27 cellular contexts compared by ENCODE assay signal in the genomic region with DNA sequence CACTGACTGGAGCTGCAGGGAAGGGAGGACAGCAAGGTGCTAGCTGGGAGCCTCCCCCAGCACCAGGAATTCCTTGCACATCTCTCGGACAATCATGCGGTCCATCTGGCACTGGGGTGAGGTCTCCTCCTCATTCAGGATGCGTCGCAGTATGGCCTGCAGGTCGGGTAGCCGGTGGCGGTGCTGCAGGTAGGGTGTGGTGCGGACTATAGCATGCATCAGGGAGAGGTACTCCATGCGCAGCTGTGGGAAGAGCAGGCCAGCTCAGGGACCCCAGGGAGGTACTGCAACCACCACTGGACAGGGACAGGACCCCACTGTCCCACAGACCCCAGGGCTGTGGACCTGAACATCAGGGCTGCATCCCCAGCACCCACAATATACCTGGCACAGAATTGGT. TPM values are rescaled to one million over a fixed set of nuclear protein-coding genes. Genes with fewer than 3 reads are reported as not detected.
DNase-seq lines count a peak whose midpoint lies in the region; ATAC-seq, FAIRE-seq and TF ChIP-seq lines count a peak whose summit lies in the region.
"Had no signal": no experiment of that assay in that cellular context is flagged by ENCODE, and none has a peak within 500 bp of the region (broad histone marks: within the 10 kb centered on the region; RNA-seq: fewer than 3 reads in every experiment).

No MANE protein-coding gene starts in this region.

- no peak overlapping the region for H3K4me2 ChIP-seq in HepG2 (ENCODE audit: low read depth, low read length)
- H3K4me2 ChIP-seq: A549 had no signal

- H3K27me3 Mint-ChIP-seq in natural killer cell treated with Interleukin-12 subunit alpha and Interleukin-12 subunit beta and Interleukin-15 and Interleukin-18, amount 100 ng/mL, for 72 hours: no peaks in the 10 kb centered on the region
- no peaks in the 10 kb centered on the region for H3K27me3 Mint-ChIP-seq in natural killer cell (ENCODE audit: low read depth in 2 of 2)
- no peaks in the 10 kb centered on the region for H3K27me3 Mint-ChIP-seq in activated T-helper 17 cell treated with anti-CD3 and anti-CD28 coated beads, Interleukin-2, amount 50 U/mL, for 72 hours
- H3K27me3 Mint-ChIP-seq: CD4-positive, alpha-beta memory T cell had no signal

- DNase-seq in natural killer cell treated with Interleukin-12 subunit alpha and Interleukin-12 subunit beta and Interleukin-15 and Interleukin-18, amount 100 ng/mL, for 72 hours (ENCODE audit: low spot score): no peak
- no peak for DNase-seq in natural killer cell
- no peak for DNase-seq in HepG2 (ENCODE audit: low spot score)
- DNase-seq in stimulated activated effector memory CD8-positive, alpha-beta T cell treated with anti-CD3 and anti-CD28 coated beads, Interleukin-12 subunit alpha, Interleukin-12 subunit beta, amount 100 ng/mL, for 72 hours (ENCODE audit: low spot score in 2 of 2): no peak
- DNase-seq in activated CD4-positive, alpha-beta T cell treated with anti-CD3 and anti-CD28 coated beads, Interleukin-2, amount 50 U/mL, for 4 hours: no peak
- DNase-seq in dermis blood vessel endothelial cell: no peak
- DNase-seq: 8988T; ACHN; C1 segment of cervical spinal cord; Calu3; CD4-positive, alpha-beta memory T cell; COR-L47; DMS53; DMS79 treated with DMSO at 0.1 percent for 48 hours; GF-D8; GOT3; HFFc6 had no signal

- intact Hi-C loops in natural killer cell (cut with micrococcal nuclease): no loop called here
- intact Hi-C loops in HepG2 (cut with micrococcal nuclease; ENCODE audit: unreplicated experiment): no loop called here

- no peak for TF ChIP-seq POLR2A in HepG2 (IDR thresholded peaks at IDR 0.05; ENCODE audit: insufficient read depth in 1 of 2, low read depth in 2 of 2, low read length in 2 of 2)

- ATAC-seq in natural killer cell treated with Interleukin-12 subunit alpha and Interleukin-12 subunit beta and Interleukin-15 and Interleukin-18, amount 100 ng/mL, for 72 hours: peak; percentile 12 to 15
- ATAC-seq in natural killer cell (no peak), HepG2 (0 out of 3 replicates have a peak, but pooled peaks have one; percentile 17), HG03108 (IDR thresholded peaks at IDR 0.05; ENCODE audit: unreplicated experiment) (no peak)
- ATAC-seq in activated T-helper 17 cell treated with anti-CD3 and anti-CD28 coated beads, Interleukin-2, amount 50 U/mL, for 72 hours (replicated peaks): peak; percentile 13
- ATAC-seq in stimulated activated effector memory CD8-positive, alpha-beta T cell treated with anti-CD3 and anti-CD28 coated beads, Interleukin-12 subunit alpha, Interleukin-12 subunit beta, amount 100 ng/mL, for 72 hours: peak; percentile 8

- BruUV-seq in HepG2 (replicated peaks; lab: Mats Ljungman, UMichigan): no TSS peak

- CTCF ChIA-PET in HepG2 (lab: Yijun Ruan, JAX; ENCODE audit: low intra/inter-chr PET ratio, low total read pairs): no interaction called here

- no peak overlapping the region for H3K4me3 Mint-ChIP-seq in natural killer cell treated with Interleukin-12 subunit alpha and Interleukin-12 subunit beta and Interleukin-15 and Interleukin-18, amount 100 ng/mL, for 72 hours
- H3K4me3 Mint-ChIP-seq in natural killer cell: no peak overlapping the region
- H3K4me3 Mint-ChIP-seq in activated T-helper 17 cell treated with anti-CD3 and anti-CD28 coated beads, Interleukin-2, amount 50 U/mL, for 72 hours: no peak overlapping the region
- H3K4me3 Mint-ChIP-seq in stimulated activated effector memory CD8-positive, alpha-beta T cell treated with anti-CD3 and anti-CD28 coated beads, Interleukin-12 subunit alpha, Interleukin-12 subunit beta, amount 100 ng/mL, for 72 hours: no peak overlapping the region
- H3K4me3 Mint-ChIP-seq: CD4-positive, alpha-beta memory T cell; HFFc6 had no signal

- TF ChIP-seq EP300 in HepG2 (IDR thresholded peaks at IDR 0.05; ENCODE audit: low read depth in 2 of 2, low read length in 2 of 2) (no peak), HepG2 (CRISPR knock-in tag; IDR thresholded peaks at IDR 0.05; ENCODE audit: borderline replicate concordance) (no peak)

- no peak overlapping the region for H3K4me3 ChIP-seq in HepG2 (replicated peaks in 1 of 3; ENCODE audit: insufficient read depth in 1 of 3, low read depth in 2 of 3, low read length in 3 of 3)
- H3K4me3 ChIP-seq: A549, HAP-1 had no signal

- TF ChIP-seq CTCF in natural killer cell (IDR thresholded peaks at IDR 0.05) (no peak), HepG2 (CRISPR knock-in tag; IDR thresholded peaks at IDR 0.05) (no peak)

- H2AFZ ChIP-seq in HepG2 (ENCODE audit: low read length): no peak overlapping the region

- H3K4me1 ChIP-seq in HepG2 (ENCODE audit: insufficient read depth, low read length): no peaks in the 10 kb centered on the region
- H3K4me1 ChIP-seq: A549, HAP-1 had no signal

- H3K27ac Mint-ChIP-seq in natural killer cell treated with Interleukin-12 subunit alpha and Interleukin-12 subunit beta and Interleukin-15 and Interleukin-18, amount 100 ng/mL, for 72 hours: no peak overlapping the region
- H3K27ac Mint-ChIP-seq in natural killer cell: no peak overlapping the region
- H3K27ac Mint-ChIP-seq in activated T-helper 17 cell treated with anti-CD3 and anti-CD28 coated beads, Interleukin-2, amount 50 U/mL, for 72 hours: no peak overlapping the region
- H3K27ac Mint-ChIP-seq in stimulated activated effector memory CD8-positive, alpha-beta T cell treated with anti-CD3 and anti-CD28 coated beads, Interleukin-12 subunit alpha, Interleukin-12 subunit beta, amount 100 ng/mL, for 72 hours: no peak overlapping the region
- H3K27ac Mint-ChIP-seq: HFFc6 had no signal

- FAIRE-seq in HepG2 (lab: Jason Lieb, UNC): no peak
- FAIRE-seq: A549, GM12891, GM18507, H54 had no signal

- no peak overlapping the region for H3K27ac ChIP-seq in HepG2 (ENCODE audit: extremely low read length, insufficient read depth, low read length)
- H3K27ac ChIP-seq: A549 had no signal

- H3K4me1 Mint-ChIP-seq in natural killer cell treated with Interleukin-12 subunit alpha and Interleukin-12 subunit beta and Interleukin-15 and Interleukin-18, amount 100 ng/mL, for 72 hours (ENCODE audit: low read depth in 2 of 2): no peaks in the 10 kb centered on the region
- H3K4me1 Mint-ChIP-seq in natural killer cell: no peaks in the 10 kb centered on the region
- H3K4me1 Mint-ChIP-seq in activated T-helper 17 cell treated with anti-CD3 and anti-CD28 coated beads, Interleukin-2, amount 50 U/mL, for 72 hours: peaks cover 15% of the 10 kb centered on the region
- H3K4me1 Mint-ChIP-seq in stimulated activated effector memory CD8-positive, alpha-beta T cell treated with anti-CD3 and anti-CD28 coated beads, Interleukin-12 subunit alpha, Interleukin-12 subunit beta, amount 100 ng/mL, for 72 hours: no peaks in the 10 kb centered on the region

- no peaks in the 10 kb centered on the region for H3K79me2 ChIP-seq in HepG2 (ENCODE audit: insufficient read depth, low read length)

- POLR2A ChIA-PET in HepG2 (lab: Yijun Ruan, JAX): interaction anchor here (1.0 kb wide), 1 partner anchor 65 kb away, joined by 3 read pairs; no protein-coding TSS in a partner anchor

- H4K20me1 ChIP-seq in HepG2 (ENCODE audit: insufficient read depth, low read length): no peaks in the 10 kb centered on the region

- peaks cover 23 to 38% of the 10 kb centered on the region in 2 experiments; a peak in 4 of 5 replicates for H3K36me3 ChIP-seq in HepG2 (replicated peaks in 1 of 2; ENCODE audit: control insufficient read depth in 1 of 2, insufficient read depth in 2 of 2, low read length in 2 of 2)

- no peaks in the 10 kb centered on the region for H3K27me3 ChIP-seq in HepG2 (ENCODE audit: control insufficient read depth in 1 of 2, insufficient read depth in 2 of 2, low read length in 2 of 2)

- no peaks in the 10 kb centered on the region for H3K36me3 Mint-ChIP-seq in natural killer cell treated with Interleukin-12 subunit alpha and Interleukin-12 subunit beta and Interleukin-15 and Interleukin-18, amount 100 ng/mL, for 72 hours
- H3K36me3 Mint-ChIP-seq in natural killer cell: no peaks in the 10 kb centered on the region
- H3K36me3 Mint-ChIP-seq in activated T-helper 17 cell treated with anti-CD3 and anti-CD28 coated beads, Interleukin-2, amount 50 U/mL, for 72 hours (ENCODE audit: low read depth): peaks cover 79% of the 10 kb centered on the region
- peaks cover 61% of the 10 kb centered on the region for H3K36me3 Mint-ChIP-seq in stimulated activated effector memory CD8-positive, alpha-beta T cell treated with anti-CD3 and anti-CD28 coated beads, Interleukin-12 subunit alpha, Interleukin-12 subunit beta, amount 100 ng/mL, for 72 hours

- no peak for TF ChIP-seq RAD21 in HepG2 (CRISPR knock-in tag; IDR thresholded peaks at IDR 0.05)

- in situ Hi-C loops in HepG2 (cut with HindIII; ENCODE audit: extremely low pct_ligation_motif_present, low pct_unique_long_range_greater_than_20kb): no loop called here

- no peaks in the 10 kb centered on the region for H3K9me3 Mint-ChIP-seq in natural killer cell treated with Interleukin-12 subunit alpha and Interleukin-12 subunit beta and Interleukin-15 and Interleukin-18, amount 100 ng/mL, for 72 hours
- no peaks in the 10 kb centered on the region for H3K9me3 Mint-ChIP-seq in natural killer cell
- no peaks in the 10 kb centered on the region for H3K9me3 Mint-ChIP-seq in activated T-helper 17 cell treated with anti-CD3 and anti-CD28 coated beads, Interleukin-2, amount 50 U/mL, for 72 hours
- no peaks in the 10 kb centered on the region for H3K9me3 Mint-ChIP-seq in stimulated activated effector memory CD8-positive, alpha-beta T cell treated with anti-CD3 and anti-CD28 coated beads, Interleukin-12 subunit alpha, Interleukin-12 subunit beta, amount 100 ng/mL, for 72 hours
- H3K9me3 Mint-ChIP-seq: CD4-positive, alpha-beta memory T cell; HFFc6 had no signal

- WGBS in HepG2 (ENCODE audit: low lambda C conversion rate): 95% methylated on average over 9 of the region's 9 CpGs

- H3K9me3 ChIP-seq in HepG2 (ENCODE audit: low read length): no peaks in the 10 kb centered on the region
- H3K9me3 ChIP-seq: A549, HAP-1 had no signal

- H3K9ac ChIP-seq in HepG2 (ENCODE audit: insufficient read depth, low read depth, low read length): no peak overlapping the region

RNA-seq across cellular contexts. Expression of a gene that starts 11.2 kb away (rescaled TPM):
- total RNA-seq in natural killer cell treated with Interleukin-12 subunit alpha and Interleukin-12 subunit beta and Interleukin-15 and Interleukin-18, amount 100 ng/mL, for 72 hours: 10 to 100 TPM; 22.7 to 37.0 TPM
- 10 to 100 TPM; 12.2 to 14.1 (median 12.8) TPM for total RNA-seq in natural killer cell
- total RNA-seq in activated T-helper 17 cell treated with anti-CD3 and anti-CD28 coated beads, Interleukin-2, amount 50 U/mL, for 72 hours: 100 to 1,000 TPM in 1 of 2 donors, 10 to 100 TPM in 1; 58.0 to 110 TPM
- 13.5 and 14.3 TPM in 2 replicates for total RNA-seq in HepG2 (2016; rRNA removed; fragmentation: Illumina TruSeq; extraction: Trizol)
- total RNA-seq in HepG2 (2016; cell fraction: cytosol; rRNA removed; fragmentation: Illumina TruSeq; extraction: Trizol; ENCODE audit: low read depth): 4.8 and 5.0 TPM in 2 replicates
- 13.6 and 14.6 TPM in 2 replicates for total RNA-seq in HepG2 (2016; cell fraction: insoluble cytoplasmic fraction; rRNA removed; fragmentation: Illumina TruSeq; extraction: Trizol)
- 10.8 and 12.0 TPM in 2 replicates for total RNA-seq in HepG2 (2016; cell fraction: membrane; rRNA removed; fragmentation: Illumina TruSeq; extraction: Trizol)
- 12.7 and 17.2 TPM in 2 replicates for total RNA-seq in HepG2 (2016; cell fraction: nucleus; rRNA removed; fragmentation: Illumina TruSeq; extraction: Trizol)
- polyA plus RNA-seq in HepG2 (2011; rRNA removed): 35.2 and 44.2 TPM in 2 replicates
- polyA plus RNA-seq in HepG2 (2011; cell fraction: cytosol; rRNA removed): 25.4 and 38.7 TPM in 2 replicates
- polyA plus RNA-seq in HepG2 (2011; cell fraction: nucleus; rRNA removed): 79.3 and 90.0 TPM in 2 replicates
- polyA plus RNA-seq in HepG2 (2012): 14.1 and 18.5 TPM in 2 replicates
- polyA plus RNA-seq in HepG2 (2016; cell fraction: cytosol; fragmentation: Illumina TruSeq; extraction: Trizol; ENCODE audit: low read depth): 6.3 and 6.6 TPM in 2 replicates
- polyA plus RNA-seq in HepG2 (2016; cell fraction: insoluble cytoplasmic fraction; fragmentation: Illumina TruSeq; extraction: Trizol; ENCODE audit: low read depth): 15.7 and 21.1 TPM in 2 replicates
- polyA plus RNA-seq in HepG2 (2016; cell fraction: membrane; fragmentation: Illumina TruSeq; extraction: Trizol; ENCODE audit: low read depth): 10.6 and 11.9 TPM in 2 replicates
- 26.0 and 26.3 TPM in 2 replicates for polyA plus RNA-seq in HepG2 (2016; cell fraction: nucleus; fragmentation: Illumina TruSeq; extraction: Trizol; ENCODE audit: insufficient read depth, low read depth)
- polyA minus RNA-seq in HepG2 (2011; rRNA and poly(A)+ RNA removed; ENCODE audit: low replicate concordance): 68.5 and 115 TPM in 2 replicates
- 20.6 and 27.4 TPM in 2 replicates for polyA minus RNA-seq in HepG2 (2011; cell fraction: cytosol; rRNA and poly(A)+ RNA removed)
- 27.7 and 30.7 TPM in 2 replicates for polyA minus RNA-seq in HepG2 (2011; cell fraction: nucleus; rRNA and poly(A)+ RNA removed)
- total RNA-seq in dermis blood vessel endothelial cell: 6.3 and 8.9 TPM in 2 replicates

RNA-seq across cellular contexts. Expression of a gene that starts 11.8 kb away (rescaled TPM):
- total RNA-seq in natural killer cell treated with Interleukin-12 subunit alpha and Interleukin-12 subunit beta and Interleukin-15 and Interleukin-18, amount 100 ng/mL, for 72 hours: 10 to 100 TPM in 1 of 2 donors, 1 to 10 TPM in 1; 4.4 to 20.1 TPM
- total RNA-seq in natural killer cell: 1 to 10 TPM; 2.0 to 3.4 (median 2.6) TPM
- total RNA-seq in activated T-helper 17 cell treated with anti-CD3 and anti-CD28 coated beads, Interleukin-2, amount 50 U/mL, for 72 hours: 10 to 100 TPM; 20.3 to 27.1 TPM
- total RNA-seq in HepG2 (2016; rRNA removed; fragmentation: Illumina TruSeq; extraction: Trizol): 3.2 and 5.4 TPM in 2 replicates
- 0.35 and 0.51 TPM in 2 replicates for total RNA-seq in HepG2 (2016; cell fraction: cytosol; rRNA removed; fragmentation: Illumina TruSeq; extraction: Trizol; ENCODE audit: low read depth)
- 2.7 and 5.4 TPM in 2 replicates for total RNA-seq in HepG2 (2016; cell fraction: insoluble cytoplasmic fraction; rRNA removed; fragmentation: Illumina TruSeq; extraction: Trizol)
- 1.1 and 1.2 TPM in 2 replicates for total RNA-seq in HepG2 (2016; cell fraction: membrane; rRNA removed; fragmentation: Illumina TruSeq; extraction: Trizol)
- total RNA-seq in HepG2 (2016; cell fraction: nucleus; rRNA removed; fragmentation: Illumina TruSeq; extraction: Trizol): 7.5 and 9.6 TPM in 2 replicates
- 6.7 and 8.3 TPM in 2 replicates for polyA plus RNA-seq in HepG2 (2011; rRNA removed)
- 4.1 and 5.0 TPM in 2 replicates for polyA plus RNA-seq in HepG2 (2011; cell fraction: cytosol; rRNA removed)
- polyA plus RNA-seq in HepG2 (2011; cell fraction: nucleus; rRNA removed): 54.2 and 80.2 TPM in 2 replicates
- 8.0 and 10.5 TPM in 2 replicates for polyA plus RNA-seq in HepG2 (2012)
- polyA plus RNA-seq in HepG2 (2016; cell fraction: cytosol; fragmentation: Illumina TruSeq; extraction: Trizol; ENCODE audit: low read depth): 0.34 and 0.35 TPM in 2 replicates
- 2.4 and 3.0 TPM in 2 replicates for polyA plus RNA-seq in HepG2 (2016; cell fraction: insoluble cytoplasmic fraction; fragmentation: Illumina TruSeq; extraction: Trizol; ENCODE audit: low read depth)
- 0.61 and 0.63 TPM in 2 replicates for polyA plus RNA-seq in HepG2 (2016; cell fraction: membrane; fragmentation: Illumina TruSeq; extraction: Trizol; ENCODE audit: low read depth)
- 27.4 and 28.0 TPM in 2 replicates for polyA plus RNA-seq in HepG2 (2016; cell fraction: nucleus; fragmentation: Illumina TruSeq; extraction: Trizol; ENCODE audit: insufficient read depth, low read depth)
- 6.7 and 18.0 TPM in 2 replicates for polyA minus RNA-seq in HepG2 (2011; rRNA and poly(A)+ RNA removed; ENCODE audit: low replicate concordance)
- 6.9 and 7.0 TPM in 2 replicates for polyA minus RNA-seq in HepG2 (2011; cell fraction: cytosol; rRNA and poly(A)+ RNA removed)
- polyA minus RNA-seq in HepG2 (2011; cell fraction: nucleus; rRNA and poly(A)+ RNA removed): 18.9 and 19.6 TPM in 2 replicates
- total RNA-seq in dermis blood vessel endothelial cell: 0.17 and 0.47 TPM in 2 replicates

RNA-seq across cellular contexts. Expression of a gene that starts 39.2 kb away (rescaled TPM):
- 10 to 100 TPM; 31.3 to 62.4 TPM for total RNA-seq in natural killer cell treated with Interleukin-12 subunit alpha and Interleukin-12 subunit beta and Interleukin-15 and Interleukin-18, amount 100 ng/mL, for 72 hours
- total RNA-seq in natural killer cell (10 to 100 TPM; 25.8 to 37.6 (median 32.3) TPM), HepG2 (2016; rRNA removed; fragmentation: Illumina TruSeq; extraction: Trizol) (10.3 and 40.7 TPM in 2 replicates), dermis blood vessel endothelial cell (23.9 and 27.7 TPM in 2 replicates)
- 10 to 100 TPM; 34.9 to 37.6 TPM for total RNA-seq in activated T-helper 17 cell treated with anti-CD3 and anti-CD28 coated beads, Interleukin-2, amount 50 U/mL, for 72 hours
- total RNA-seq in HepG2 (2016; cell fraction: cytosol; rRNA removed; fragmentation: Illumina TruSeq; extraction: Trizol; ENCODE audit: low read depth): 8.0 and 8.2 TPM in 2 replicates
- 9.6 and 38.5 TPM in 2 replicates for total RNA-seq in HepG2 (2016; cell fraction: insoluble cytoplasmic fraction; rRNA removed; fragmentation: Illumina TruSeq; extraction: Trizol)
- total RNA-seq in HepG2 (2016; cell fraction: membrane; rRNA removed; fragmentation: Illumina TruSeq; extraction: Trizol): 8.3 and 9.4 TPM in 2 replicates
- 50.7 and 62.0 TPM in 2 replicates for total RNA-seq in HepG2 (2016; cell fraction: nucleus; rRNA removed; fragmentation: Illumina TruSeq; extraction: Trizol)
- polyA plus RNA-seq in HepG2 (2011; rRNA removed): 184 and 298 TPM in 2 replicates
- polyA plus RNA-seq in HepG2 (2011; cell fraction: cytosol; rRNA removed): 90.8 and 93.6 TPM in 2 replicates
- polyA plus RNA-seq in HepG2 (2011; cell fraction: nucleus; rRNA removed): 3,075 and 3,281 TPM in 2 replicates
- polyA plus RNA-seq in HepG2 (2012): 163 and 233 TPM in 2 replicates
- polyA plus RNA-seq in HepG2 (2016; cell fraction: cytosol; fragmentation: Illumina TruSeq; extraction: Trizol; ENCODE audit: low read depth): 3.5 and 4.6 TPM in 2 replicates
- polyA plus RNA-seq in HepG2 (2016; cell fraction: insoluble cytoplasmic fraction; fragmentation: Illumina TruSeq; extraction: Trizol; ENCODE audit: low read depth): 6.7 and 9.8 TPM in 2 replicates
- 4.9 and 6.2 TPM in 2 replicates for polyA plus RNA-seq in HepG2 (2016; cell fraction: membrane; fragmentation: Illumina TruSeq; extraction: Trizol; ENCODE audit: low read depth)
- polyA plus RNA-seq in HepG2 (2016; cell fraction: nucleus; fragmentation: Illumina TruSeq; extraction: Trizol; ENCODE audit: insufficient read depth, low read depth): 133 and 147 TPM in 2 replicates
- 56.2 and 422 TPM in 2 replicates for polyA minus RNA-seq in HepG2 (2011; rRNA and poly(A)+ RNA removed; ENCODE audit: low replicate concordance)
- 79.8 and 100 TPM in 2 replicates for polyA minus RNA-seq in HepG2 (2011; cell fraction: cytosol; rRNA and poly(A)+ RNA removed)
- 459 and 526 TPM in 2 replicates for polyA minus RNA-seq in HepG2 (2011; cell fraction: nucleus; rRNA and poly(A)+ RNA removed)

RNA-seq across cellular contexts. Expression of a gene that starts 42.5 kb away (rescaled TPM):
- 10 to 100 TPM; 53.5 to 60.2 TPM for total RNA-seq in natural killer cell treated with Interleukin-12 subunit alpha and Interleukin-12 subunit beta and Interleukin-15 and Interleukin-18, amount 100 ng/mL, for 72 hours
- total RNA-seq in natural killer cell: 100 to 1,000 TPM; 140 to 151 (median 148) TPM
- 10 to 100 TPM; 43.4 to 51.1 TPM for total RNA-seq in activated T-helper 17 cell treated with anti-CD3 and anti-CD28 coated beads, Interleukin-2, amount 50 U/mL, for 72 hours
- 65.5 and 85.5 TPM in 2 replicates for total RNA-seq in HepG2 (2016; rRNA removed; fragmentation: Illumina TruSeq; extraction: Trizol)
- 19.4 and 21.6 TPM in 2 replicates for total RNA-seq in HepG2 (2016; cell fraction: cytosol; rRNA removed; fragmentation: Illumina TruSeq; extraction: Trizol; ENCODE audit: low read depth)
- 63.7 and 86.9 TPM in 2 replicates for total RNA-seq in HepG2 (2016; cell fraction: insoluble cytoplasmic fraction; rRNA removed; fragmentation: Illumina TruSeq; extraction: Trizol)
- total RNA-seq in HepG2 (2016; cell fraction: membrane; rRNA removed; fragmentation: Illumina TruSeq; extraction: Trizol): 32.1 and 38.0 TPM in 2 replicates
- total RNA-seq in HepG2 (2016; cell fraction: nucleus; rRNA removed; fragmentation: Illumina TruSeq; extraction: Trizol): 100 and 109 TPM in 2 replicates
- 112 and 115 TPM in 2 replicates for polyA plus RNA-seq in HepG2 (2011; rRNA removed)
- polyA plus RNA-seq in HepG2 (2011; cell fraction: cytosol; rRNA removed): 66.7 and 84.4 TPM in 2 replicates
- 480 and 513 TPM in 2 replicates for polyA plus RNA-seq in HepG2 (2011; cell fraction: nucleus; rRNA removed)
- 77.2 and 80.7 TPM in 2 replicates for polyA plus RNA-seq in HepG2 (2012)
- polyA plus RNA-seq in HepG2 (2016; cell fraction: cytosol; fragmentation: Illumina TruSeq; extraction: Trizol; ENCODE audit: low read depth): 16.4 and 20.0 TPM in 2 replicates
- polyA plus RNA-seq in HepG2 (2016; cell fraction: insoluble cytoplasmic fraction; fragmentation: Illumina TruSeq; extraction: Trizol; ENCODE audit: low read depth): 82.8 and 83.9 TPM in 2 replicates
- 26.4 and 27.7 TPM in 2 replicates for polyA plus RNA-seq in HepG2 (2016; cell fraction: membrane; fragmentation: Illumina TruSeq; extraction: Trizol; ENCODE audit: low read depth)
- polyA plus RNA-seq in HepG2 (2016; cell fraction: nucleus; fragmentation: Illumina TruSeq; extraction: Trizol; ENCODE audit: insufficient read depth, low read depth): 260 and 268 TPM in 2 replicates
- 71.8 and 84.4 TPM in 2 replicates for polyA minus RNA-seq in HepG2 (2011; rRNA and poly(A)+ RNA removed; ENCODE audit: low replicate concordance)
- polyA minus RNA-seq in HepG2 (2011; cell fraction: cytosol; rRNA and poly(A)+ RNA removed): 23.0 and 26.6 TPM in 2 replicates
- 87.8 and 89.9 TPM in 2 replicates for polyA minus RNA-seq in HepG2 (2011; cell fraction: nucleus; rRNA and poly(A)+ RNA removed)
- 49.7 and 58.2 TPM in 2 replicates for total RNA-seq in dermis blood vessel endothelial cell

RNA-seq across cellular contexts. Expression of a gene that starts 52.9 kb away (rescaled TPM):
- not detected for total RNA-seq in natural killer cell treated with Interleukin-12 subunit alpha and Interleukin-12 subunit beta and Interleukin-15 and Interleukin-18, amount 100 ng/mL, for 72 hours
- total RNA-seq in natural killer cell (not detected), HepG2 (2016; rRNA removed; fragmentation: Illumina TruSeq; extraction: Trizol) (0.31 TPM in 1 of 2 replicates, not detected in the other), dermis blood vessel endothelial cell (not detected in 2 replicates)
- 1 to 10 TPM; 1.0 to 1.1 TPM for total RNA-seq in activated T-helper 17 cell treated with anti-CD3 and anti-CD28 coated beads, Interleukin-2, amount 50 U/mL, for 72 hours
- total RNA-seq in HepG2 (2016; cell fraction: cytosol; rRNA removed; fragmentation: Illumina TruSeq; extraction: Trizol; ENCODE audit: low read depth): not detected in 2 replicates
- 0.32 TPM in 1 of 2 replicates, not detected in the other for total RNA-seq in HepG2 (2016; cell fraction: insoluble cytoplasmic fraction; rRNA removed; fragmentation: Illumina TruSeq; extraction: Trizol)
- not detected in 2 replicates for total RNA-seq in HepG2 (2016; cell fraction: membrane; rRNA removed; fragmentation: Illumina TruSeq; extraction: Trizol)
- not detected in 2 replicates for total RNA-seq in HepG2 (2016; cell fraction: nucleus; rRNA removed; fragmentation: Illumina TruSeq; extraction: Trizol)
- 0.30 and 0.59 TPM in 2 replicates for polyA plus RNA-seq in HepG2 (2011; rRNA removed)
- polyA plus RNA-seq in HepG2 (2011; cell fraction: cytosol; rRNA removed): not detected in 2 replicates
- 2.5 and 4.9 TPM in 2 replicates for polyA plus RNA-seq in HepG2 (2011; cell fraction: nucleus; rRNA removed)
- 0.25 and 0.27 TPM in 2 replicates for polyA plus RNA-seq in HepG2 (2012)
- polyA plus RNA-seq in HepG2 (2016; cell fraction: cytosol; fragmentation: Illumina TruSeq; extraction: Trizol; ENCODE audit: low read depth): not detected in 2 replicates
- polyA plus RNA-seq in HepG2 (2016; cell fraction: insoluble cytoplasmic fraction; fragmentation: Illumina TruSeq; extraction: Trizol; ENCODE audit: low read depth): not detected in 2 replicates
- polyA plus RNA-seq in HepG2 (2016; cell fraction: membrane; fragmentation: Illumina TruSeq; extraction: Trizol; ENCODE audit: low read depth): not detected in 2 replicates
- not detected in 2 replicates for polyA plus RNA-seq in HepG2 (2016; cell fraction: nucleus; fragmentation: Illumina TruSeq; extraction: Trizol; ENCODE audit: insufficient read depth, low read depth)
- polyA minus RNA-seq in HepG2 (2011; rRNA and poly(A)+ RNA removed; ENCODE audit: low replicate concordance): 0.68 TPM in 1 of 2 replicates, not detected in the other
- polyA minus RNA-seq in HepG2 (2011; cell fraction: cytosol; rRNA and poly(A)+ RNA removed): not detected in 2 replicates
- polyA minus RNA-seq in HepG2 (2011; cell fraction: nucleus; rRNA and poly(A)+ RNA removed): 1.1 and 2.4 TPM in 2 replicates
- total RNA-seq: Calu3; CD4-positive, alpha-beta memory T cell; Daoy; G401 had no signal
- polyA plus RNA-seq: A549; BJ; CD4-positive, alpha-beta memory T cell had no signal

Comparison
In these comparisons a context has a peak if more than half of its experiments do, and no peak if none do; other contexts are left out.
1. ATAC-seq: peak in natural killer cell treated with Interleukin-12 subunit alpha and Interleukin-12 subunit beta and Interleukin-15 and Interleukin-18, amount 100 ng/mL, for 72 hours (2 of 2), activated T-helper 17 cell treated with anti-CD3 and anti-CD28 coated beads, Interleukin-2, amount 50 U/mL, for 72 hours (single experiment), HepG2 (single experiment) and stimulated activated effector memory CD8-positive, alpha-beta T cell treated with anti-CD3 and anti-CD28 coated beads, Interleukin-12 subunit alpha, Interleukin-12 subunit beta, amount 100 ng/mL, for 72 hours (single experiment); none in natural killer cell (0 of 3) and HG03108 (single experiment).